ENCODE assay signal across 11 cellular contexts in the genomic region with DNA sequence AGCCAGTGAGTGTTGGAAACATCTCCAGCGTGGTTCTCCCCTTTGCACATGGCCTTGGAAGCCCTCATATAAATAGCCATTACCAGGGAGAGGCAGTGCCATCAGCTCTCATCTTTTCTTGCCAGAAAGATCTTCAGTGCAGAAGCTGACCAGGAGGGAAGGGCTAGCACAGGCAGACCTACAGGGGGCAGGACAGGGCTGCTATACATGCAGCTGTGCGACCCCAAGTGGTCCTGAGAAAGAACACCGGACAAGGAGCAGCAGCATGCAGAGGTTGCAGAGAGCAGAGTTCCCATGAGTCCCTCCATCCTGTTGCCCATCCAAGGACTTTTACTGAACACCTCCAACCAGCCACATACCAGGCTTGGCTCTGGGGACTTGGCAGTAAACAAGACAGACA. TPM values are rescaled to one million over a fixed set of nuclear protein-coding genes. Genes with fewer than 3 reads are reported as not detected.
DNase-seq lines count a peak whose midpoint lies in the region; ATAC-seq, FAIRE-seq and TF ChIP-seq lines count a peak whose summit lies in the region.
"Had no signal": no experiment of that assay in that cellular context is flagged by ENCODE, and none has a peak within 500 bp of the region (broad histone marks: within the 10 kb centered on the region; RNA-seq: fewer than 3 reads in every experiment).

No MANE protein-coding gene starts in this region.

- SMC1A ChIA-PET in GM12878 (lab: Charles Lee; ENCODE audit: uncharacterized antibody, unreplicated experiment), result interaction anchor here (0.8 to 2.3 kb wide), 2 partner anchors 11 to 21 kb away, joined by 3 to 6 read pairs; no protein-coding TSS in a partner anchor

- no peaks in the 10 kb centered on the region; the same call in 2 of the 3 replicates for H3K9me3 ChIP-seq in GM12878 (replicated peaks; ENCODE audit: control insufficient read depth, insufficient read depth, low read length)
- no peaks in the 10 kb centered on the region for H3K9me3 ChIP-seq in prostate gland

- no peak overlapping the region for H3K27ac Mint-ChIP-seq in osteocyte (ENCODE audit: unreplicated experiment)

- BruUV-seq in GM12878 (replicated peaks; lab: Mats Ljungman, UMichigan), result no TSS peak

- peak; percentile 82 for ATAC-seq in GM12878
- ATAC-seq in GM19324 (IDR thresholded peaks at IDR 0.05; ENCODE audit: low FRiP score, unreplicated experiment), result no peak

- CTCF ChIA-PET in GM12878 (lab: Yijun Ruan, JAX), result interaction anchor here (0.7 to 2.0 kb wide), 6 partner anchors 10 to 354 kb away, joined by 3 to 17 read pairs (median 5); no protein-coding TSS in a partner anchor

- peak; percentile 39 for TF ChIP-seq RAD21 in GM12878 (IDR thresholded peaks at IDR 0.05; ENCODE audit: insufficient read depth, low read depth, low read length)

- H3K9ac ChIP-seq in GM12878 (ENCODE audit: control insufficient read depth, insufficient read depth, low read length), result no peak overlapping the region

- intact Hi-C loops in GM12878 (cut with micrococcal nuclease; ENCODE audit: unreplicated experiment), result no loop called here
- intact Hi-C loops in prostate gland (cut with DNase I), result no loop called here

- H3K4me1 ChIP-seq in GM12878 (ENCODE audit: control insufficient read depth, insufficient read depth, low read length), result no peaks in the 10 kb centered on the region
- H3K4me1 ChIP-seq in prostate gland (replicated peaks), result no peaks in the 10 kb centered on the region

- peaks cover 17% of the 10 kb centered on the region for H3K27me3 Mint-ChIP-seq in osteocyte (ENCODE audit: unreplicated experiment)

- RAD21 ChIA-PET in GM12878 (lab: Charles Lee; ENCODE audit: unreplicated experiment), result no interaction called here

- peak; percentile 53 for FAIRE-seq in GM18507 (lab: Jason Lieb, UNC)
- FAIRE-seq in GM12878 (lab: Jason Lieb, UNC), result no peak

- TF ChIP-seq POLR2A in GM12878 (IDR thresholded peaks at IDR 0.05; ENCODE audit: low read depth, low read length) (no peak), prostate gland (IDR thresholded peaks at IDR 0.05) (no peak)

- no peaks in the 10 kb centered on the region for H3K36me3 Mint-ChIP-seq in osteocyte (ENCODE audit: unreplicated experiment)

- no peaks in the 10 kb centered on the region for H3K9me3 Mint-ChIP-seq in osteocyte (ENCODE audit: unreplicated experiment)

- H4K20me1 ChIP-seq in GM12878 (ENCODE audit: control insufficient read depth, insufficient read depth), result no peaks in the 10 kb centered on the region

- H3K36me3 ChIP-seq in GM12878 (ENCODE audit: control insufficient read depth in 2 of 2, insufficient read depth in 2 of 2, low read length in 1 of 2), result no peaks in the 10 kb centered on the region
- H3K36me3 ChIP-seq in prostate gland, result no peaks in the 10 kb centered on the region

- peak; percentile 49 to 57 (median 55); a peak in 5 of 6 replicates for TF ChIP-seq CTCF in GM12878 (IDR thresholded peaks at IDR 0.05 in 2 of 3, conservative IDR thresholded peaks at IDR 0.05 in 1 of 3; ENCODE audit: control insufficient read depth in 2 of 3, extremely low read depth in 1 of 3, insufficient read depth in 1 of 3, low read depth in 3 of 3, low read length in 3 of 3)
- TF ChIP-seq CTCF in osteocyte (IDR thresholded peaks at IDR 0.05), result peak; percentile 38
- no peak for TF ChIP-seq CTCF in prostate gland (IDR thresholded peaks at IDR 0.05)

- H2AFZ ChIP-seq in GM12878 (ENCODE audit: control insufficient read depth, low read depth, low read length), result no peak overlapping the region

- in situ Hi-C loops in KBM-7 (cut with MboI; ENCODE audit: low pct_unique_long_range_greater_than_20kb, low sequenced_read_pairs) (no loop called here), GM12878 (cut with MboI) (no loop called here)

- H3K4me3 Mint-ChIP-seq in osteocyte (ENCODE audit: unreplicated experiment), result no peak overlapping the region

- POLR2A ChIA-PET in GM12878 (lab: Charles Lee), result no interaction called here

- H3K27me3 ChIP-seq in GM12878 (replicated peaks in 1 of 2; ENCODE audit: control insufficient read depth in 2 of 2, insufficient read depth in 2 of 2, low read length in 1 of 2) (peaks cover 0 to 2% of the 10 kb centered on the region in 2 experiments; a peak in 1 of 4 replicates), prostate gland (replicated peaks; ENCODE audit: insufficient read depth) (no peaks in the 10 kb centered on the region)

- no peak overlapping the region for H3K4me3 ChIP-seq in GM12878
- no peak overlapping the region for H3K4me3 ChIP-seq in prostate gland

- H3K79me2 ChIP-seq in GM12878 (ENCODE audit: control insufficient read depth, insufficient read depth, low read length), result no peaks in the 10 kb centered on the region

- WGBS in GM12878 (ENCODE audit: insufficient coverage, insufficient replicate concordance, low lambda C conversion rate, missing lambda C conversion rate), result 2% methylated on average over 3 of the region's 3 CpGs
- WGBS in prostate gland, result 47% methylated on average over 3 of the region's 3 CpGs

- H3K27ac ChIP-seq in GM12878 (ENCODE audit: control insufficient read depth, insufficient read depth) (no peak overlapping the region), prostate gland (no peak overlapping the region)

- no peak for TF ChIP-seq EP300 in GM12878 (IDR thresholded peaks at IDR 0.05; ENCODE audit: borderline replicate concordance in 1 of 2, control insufficient read depth in 1 of 2, low read depth in 2 of 2, low read length in 2 of 2)

- peaks cover 10% of the 10 kb centered on the region for H3K4me1 Mint-ChIP-seq in osteocyte (ENCODE audit: unreplicated experiment)

- no peak for DNase-seq in GM18507 (ENCODE audit: extremely low spot score, insufficient read length, low read depth)
- DNase-seq in KBM-7, result peak; percentile 49
- DNase-seq in GM12878 (ENCODE audit: low read depth, low spot score), result no peak
- no peak for DNase-seq in osteocyte (ENCODE audit: extremely low spot score, unreplicated experiment)
- no peak for DNase-seq in NCI-H1417 treated with DMSO at 0.1 percent for 48 hours (lab: John Stamatoyannopoulos, UW)
- no peak for DNase-seq in inferior parietal cortex (ENCODE audit: extremely low spot score)
- DNase-seq in prostate gland (ENCODE audit: low spot score), result no peak
- DNase-seq: activated CD4-positive, alpha-beta T cell treated with anti-CD3 and anti-CD28 coated beads for 48 hours; NCI-H1105 had no signal

- no peak overlapping the region for H3K4me2 ChIP-seq in GM12878 (ENCODE audit: control insufficient read depth, insufficient read depth)

TF ChIP-seq in GM12878, 131 proteins besides CTCF, POLR2A, EP300 and RAD21:
- TF ChIP-seq NBN (IDR thresholded peaks at IDR 0.05), result no peak
- TF ChIP-seq NR2C1 (IDR thresholded peaks at IDR 0.05), result no peak
- no peak for TF ChIP-seq HDGF (IDR thresholded peaks at IDR 0.05)
- peak; percentile 20; the same call in 1 of the 2 replicates for TF ChIP-seq SMC3 (IDR thresholded peaks at IDR 0.05; ENCODE audit: borderline replicate concordance, low read length)

RNA-seq across cellular contexts. Expression of gene GRID1, which starts 17.1 kb away (rescaled TPM):
- 3.4 and 3.5 TPM in 2 replicates for total RNA-seq in GM12878 (2013; cell fraction: nucleolus; rRNA removed)
- total RNA-seq in GM12878 (2014; rRNA removed), result 0.11 and 0.23 TPM in 2 replicates
- 0.04 and 0.05 TPM in 2 replicates for total RNA-seq in GM12878 (2014; rRNA removed; fragmentation: Illumina TruSeq; extraction: Trizol)
- total RNA-seq in GM12878 (2021), result 0.08 TPM in 1 of 2 replicates, not detected in the other
- polyA plus RNA-seq in GM12878 (2011; ENCODE audit: low read depth), result 0.12 TPM
- polyA plus RNA-seq in GM12878 (2011; rRNA removed), result 0.29 and 0.62 TPM in 2 replicates
- polyA plus RNA-seq in GM12878 (2011; cell fraction: cytosol; rRNA removed), result 0.46 and 0.59 TPM in 2 replicates
- 0.97 and 1.3 TPM in 2 replicates for polyA plus RNA-seq in GM12878 (2011; cell fraction: nucleus; rRNA removed)
- 0.28 and 0.35 TPM in 2 replicates for polyA plus RNA-seq in GM12878 (2012)
- polyA plus RNA-seq in GM12878 (2014; fragmentation: Illumina TruSeq; extraction: Trizol), result 0.05 TPM in 1 of 2 replicates, not detected in the other
- polyA plus RNA-seq in GM12878 (2014; fragmentation: Nextera tagmentation; extraction: Ambion mirVana), result not detected
- 0.04 and 0.05 TPM in 2 replicates for polyA plus RNA-seq in GM12878 (2014; rRNA removed)
- not detected for polyA plus RNA-seq in GM12878 (2016; fragmentation: Nextera tagmentation; extraction: Ambion mirVana)
- 2.4 TPM in 2 replicates for polyA minus RNA-seq in GM12878 (2011; rRNA and poly(A)+ RNA removed)
- polyA minus RNA-seq in GM12878 (2011; cell fraction: cytosol; rRNA and poly(A)+ RNA removed), result 0.31 and 0.80 TPM in 2 replicates
- 3.1 and 3.7 TPM in 2 replicates for polyA minus RNA-seq in GM12878 (2011; cell fraction: nucleus; rRNA and poly(A)+ RNA removed)
- total RNA-seq in osteocyte, result 0.11 TPM in 1 of 2 replicates, not detected in the other
- total RNA-seq in prostate gland, result 1 to 10 TPM; 1.0 to 10.0 TPM
- total RNA-seq: mononuclear cell had no signal

Comparison
In these comparisons a context has a peak if more than half of its experiments do, and no peak if none do; other contexts are left out.
1. CTCF ChIP-seq: peak in GM12878 (3 of 3) and osteocyte (single experiment); none in prostate gland (0 of 4).